In the genomic region with DNA sequence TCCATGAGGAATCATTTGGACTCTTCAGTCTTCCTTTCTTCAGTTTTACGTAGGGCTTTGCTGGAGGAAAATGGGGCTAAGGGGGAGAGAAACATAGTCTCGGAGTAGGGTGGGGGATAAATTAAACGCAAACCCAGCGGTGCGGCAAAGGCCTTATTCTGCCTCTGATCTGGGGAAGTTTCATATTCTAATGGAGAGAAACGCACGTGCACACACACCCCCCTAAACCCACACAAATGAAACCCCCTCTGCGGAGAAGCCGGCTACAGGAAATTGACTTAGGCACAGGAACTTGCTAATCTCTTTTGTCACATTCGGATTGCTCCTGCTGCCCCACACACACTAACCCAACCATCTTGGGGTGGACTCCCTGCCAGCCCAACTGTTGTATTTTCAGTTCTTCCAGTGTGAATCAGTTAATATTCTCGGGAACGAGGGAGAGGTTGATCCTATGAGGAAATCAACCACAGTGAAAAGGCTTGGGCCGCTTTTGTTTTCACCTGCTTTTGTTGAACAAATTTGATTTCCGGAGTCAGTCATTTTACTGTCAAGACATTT, we compare ENCODE assay signal across 9 cellular contexts. TPM values are rescaled to one million over a fixed set of nuclear protein-coding genes. Genes with fewer than 3 reads are reported as not detected.
A peak's percentile ranks its signal among the peaks of the same experiment; 100 is the strongest.
DNase-seq lines count a peak whose midpoint lies in the region; ATAC-seq lines count a peak whose summit lies in the region.
"Had no signal": no experiment of that assay in that cellular context is flagged by ENCODE, and none has a peak within 500 bp of the region (broad histone marks: within the 10 kb centered on the region; RNA-seq: fewer than 3 reads in every experiment).

A gene with protein sequence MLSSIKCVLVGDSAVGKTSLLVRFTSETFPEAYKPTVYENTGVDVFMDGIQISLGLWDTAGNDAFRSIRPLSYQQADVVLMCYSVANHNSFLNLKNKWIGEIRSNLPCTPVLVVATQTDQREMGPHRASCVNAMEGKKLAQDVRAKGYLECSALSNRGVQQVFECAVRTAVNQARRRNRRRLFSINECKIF (plus strand): TSS at position 308 of the 558 bp plus-strand sequence. CDS start 46,356 bp downstream, outside the sequence.

- peak; percentile 68 for DNase-seq in activated CD4-positive, alpha-beta T cell treated with anti-CD3 and anti-CD28 coated beads, Interleukin-2, amount 50 U/mL, for 1 hour
- DNase-seq in germinal center (ENCODE audit: low spot score) (peak; percentile 41), DMS114 treated with DMSO at 0.1 percent for 48 hours (lab: John Stamatoyannopoulos, UW; ENCODE audit: unreplicated experiment) (no peak), cerebellum (ENCODE audit: low spot score) (no peak), midbrain (lab: John Stamatoyannopoulos, UW) (no peak)
- DNase-seq in stimulated activated CD8-positive, alpha-beta memory T cell treated with anti-CD3 and anti-CD28 coated beads, Interleukin-7, amount 100 ng/mL, for 24 hours (ENCODE audit: low read depth) = peak; percentile 43

- H3K9me3 ChIP-seq in BLaER1 = no peaks in the 10 kb centered on the region

- H3K4me1 ChIP-seq in BLaER1 = peaks cover 88% of the 10 kb centered on the region

- H3K36me3 ChIP-seq in BLaER1 = no peaks in the 10 kb centered on the region
- H3K36me3 ChIP-seq: cardiac muscle cell had no signal

- H3K9ac ChIP-seq in BLaER1 = peak within 1 kb of the TSS; percentile 82

- peak within 1 kb of the TSS; percentile 79 for H3K27ac ChIP-seq in BLaER1
- H3K27ac ChIP-seq: cardiac muscle cell had no signal

- peaks cover 36% of the 10 kb centered on the region for H4K20me1 ChIP-seq in BLaER1

- ATAC-seq in HG03378 (IDR thresholded peaks at IDR 0.05; ENCODE audit: unreplicated experiment) = peak; percentile 24

- H3K4me2 ChIP-seq in BLaER1 = peak within 1 kb of the TSS; percentile 97

- peak within 1 kb of the TSS; percentile 68 for H3K4me3 ChIP-seq in BLaER1
- H3K4me3 ChIP-seq: cardiac muscle cell had no signal

- no peaks in the 10 kb centered on the region for H3K27me3 ChIP-seq in BLaER1
- H3K27me3 ChIP-seq: cardiac muscle cell had no signal

RNA-seq across cellular contexts. Expression of the gene that starts here (rescaled TPM):
- total RNA-seq in cerebellum = 0.18 TPM
- total RNA-seq: cardiac muscle cell had no signal

Comparison
In these comparisons a context has a peak if more than half of its experiments do, and no peak if none do; other contexts are left out.
1. DNase-seq: peak in activated CD4-positive, alpha-beta T cell treated with anti-CD3 and anti-CD28 coated beads, Interleukin-2, amount 50 U/mL, for 1 hour (single experiment), germinal center (single experiment) and stimulated activated CD8-positive, alpha-beta memory T cell treated with anti-CD3 and anti-CD28 coated beads, Interleukin-7, amount 100 ng/mL, for 24 hours (single experiment); none in DMS114 treated with DMSO at 0.1 percent for 48 hours (single experiment), cerebellum (single experiment) and midbrain (single experiment).